In the genomic region with DNA sequence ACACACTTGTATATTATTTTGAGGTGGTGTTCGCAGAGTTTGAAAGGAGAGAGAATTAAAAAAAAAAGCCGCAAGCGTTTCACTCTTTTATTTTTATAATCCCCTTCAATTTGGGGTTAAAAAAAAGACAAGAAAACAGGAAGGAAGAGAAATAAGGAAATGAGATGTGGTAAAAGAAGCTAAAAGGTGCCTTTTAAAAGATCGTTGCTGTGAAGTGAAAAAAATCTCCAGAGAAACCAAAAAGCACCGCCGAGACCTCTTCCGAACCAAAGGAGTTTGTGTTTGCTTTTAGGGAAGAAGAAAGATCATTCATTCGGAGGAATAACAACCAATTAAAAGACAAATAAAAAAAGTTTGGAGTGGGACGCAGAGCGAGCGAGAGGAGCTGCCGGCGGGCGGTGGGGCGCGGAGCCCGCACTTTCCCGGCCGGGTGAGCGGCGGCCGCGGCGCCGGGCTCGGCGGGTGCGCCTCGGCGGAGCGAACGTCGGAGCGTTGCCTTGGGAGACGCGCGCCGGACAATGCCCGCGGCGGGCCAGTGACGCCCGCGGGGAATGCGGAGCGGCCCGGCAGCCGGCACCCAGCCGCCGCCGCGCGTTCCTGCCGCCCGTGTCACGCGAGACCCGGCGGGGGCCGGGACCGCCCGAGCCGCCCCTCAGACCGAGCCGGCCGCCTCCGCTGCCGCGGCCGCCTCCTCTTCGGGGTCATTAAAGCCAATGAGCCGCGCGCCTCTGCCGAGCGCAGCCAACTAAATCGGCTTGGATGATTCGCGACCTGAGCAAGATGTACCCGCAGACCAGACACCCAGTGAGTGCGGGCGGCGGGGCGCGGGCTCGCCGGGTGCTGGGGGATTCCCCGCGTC, we compare ENCODE assay signal across 8 cellular contexts. TPM values are rescaled to one million over a fixed set of nuclear protein-coding genes. Genes with fewer than 3 reads are reported as not detected.
DNase-seq lines count a peak whose midpoint lies in the region; ATAC-seq lines count a peak whose summit lies in the region.

No MANE protein-coding gene starts in this region.

- H3K23ac ChIP-seq in neuronal stem cell (ENCODE audit: low read depth, low read length, poor library complexity), result peak overlapping the region; percentile 47

- H2AK5ac ChIP-seq in neuronal stem cell (ENCODE audit: low read depth, low read length), result peak overlapping the region; percentile 91

- no peak overlapping the region for H2BK15ac ChIP-seq in neuronal stem cell (ENCODE audit: low read length)

- H2AFZ ChIP-seq in neuronal stem cell (ENCODE audit: low read length), result peak overlapping the region; percentile 49

- H3K79me1 ChIP-seq in neuronal stem cell (ENCODE audit: low read depth, low read length), result no peaks in the 10 kb centered on the region

- WGBS in neuronal stem cell (ENCODE audit: extremely low coverage in 2 of 2, insufficient read length in 2 of 2, insufficient replicate concordance in 1 of 2), 2 donors, result no CpG with 5 or more reads among the region's 89 CpGs

- H3K9ac ChIP-seq in neuronal stem cell (ENCODE audit: low read depth, low read length, poor library complexity), result peak overlapping the region; percentile 89

- H3K27me3 ChIP-seq in neuronal stem cell (ENCODE audit: control insufficient read depth in 3 of 3, insufficient read depth in 3 of 3, low read depth in 1 of 3, low read length in 3 of 3), result peaks cover 0 to 4% (median 0%) of the 10 kb centered on the region in 3 experiments

- peak overlapping the region; percentile 32 for H2BK12ac ChIP-seq in neuronal stem cell (ENCODE audit: low read length)

- H3K4me3 ChIP-seq in neuronal stem cell (ENCODE audit: low read length in 2 of 2), result peak overlapping the region; percentile 58 to 93

- no peak overlapping the region for H2BK120ac ChIP-seq in neuronal stem cell (ENCODE audit: low read depth, low read length)

- H3K4me2 ChIP-seq in neuronal stem cell (ENCODE audit: insufficient read depth, low read length, poor library complexity, severe bottlenecking), result peak overlapping the region; percentile 3

- intact Hi-C loops in head of caudate nucleus (cut with DNase I), result loop anchor here (5.0 to 10.0 kb wide), 3 partner anchors 85 to 363 kb away; no protein-coding TSS in a partner anchor

- ATAC-seq in GM18502 (IDR thresholded peaks at IDR 0.05; ENCODE audit: poor library complexity, unreplicated experiment), result no peak
- ATAC-seq in GM19023 (IDR thresholded peaks at IDR 0.05; ENCODE audit: unreplicated experiment), result no peak

- peak overlapping the region; percentile 87 for H3K4ac ChIP-seq in neuronal stem cell (ENCODE audit: low read length)

- peak overlapping the region; percentile 86 for H3K14ac ChIP-seq in neuronal stem cell (ENCODE audit: low read length)

- H3K9me3 ChIP-seq in neuronal stem cell (replicated peaks in 1 of 2; ENCODE audit: control insufficient read depth in 2 of 2, insufficient read depth in 1 of 2, low read depth in 1 of 2, low read length in 2 of 2), result peaks cover 0 to 12% of the 10 kb centered on the region in 2 donors

- H3K4me1 ChIP-seq in neuronal stem cell (ENCODE audit: control insufficient read depth in 2 of 2, insufficient read depth in 1 of 2, low read depth in 1 of 2, low read length in 2 of 2), result peaks cover 2 to 15% of the 10 kb centered on the region in 2 donors

- no peak overlapping the region for H4K91ac ChIP-seq in neuronal stem cell (ENCODE audit: low read depth, low read length, poor library complexity)

- peaks cover 2 to 36% of the 10 kb centered on the region in 2 donors for H3K36me3 ChIP-seq in neuronal stem cell (replicated peaks in 1 of 2; ENCODE audit: control insufficient read depth in 2 of 2, insufficient read depth in 2 of 2, low read length in 2 of 2)

- H2BK5ac ChIP-seq in neuronal stem cell (ENCODE audit: low read length), result peak overlapping the region; percentile 97

- peak overlapping the region; percentile 53 for H3K27ac ChIP-seq in neuronal stem cell (replicated peaks; ENCODE audit: low read length)

- peak; percentile 36 for DNase-seq in stimulated activated CD4-positive, alpha-beta T cell treated with anti-CD3 and anti-CD28 coated beads, Interleukin-12 subunit alpha, Interleukin-12 subunit beta, amount 100 ng/mL, for 4 hours
- no peak for DNase-seq in stimulated activated CD4-positive, alpha-beta T cell treated with anti-CD3 and anti-CD28 coated beads, Interleukin-2, amount 100 ng/mL, for 48 hours
- DNase-seq in NCI-H510A (lab: John Stamatoyannopoulos, UW), result peak; percentile 31
- DNase-seq in activated T-helper 9 cell treated with anti-CD3 and anti-CD28 coated beads, Interleukin-2, amount 50 U/mL, for 16 hours (ENCODE audit: low read depth), result peak; percentile 36
- DNase-seq in head of caudate nucleus, result peak in 36 of 42 donors; percentile 18 to 73 (median 48)
- DNase-seq in neuronal stem cell (ENCODE audit: low spot score), result peak; percentile 47

- peak overlapping the region; percentile 98 for H3K18ac ChIP-seq in neuronal stem cell (ENCODE audit: low read length)

- no peak overlapping the region for H4K8ac ChIP-seq in neuronal stem cell (ENCODE audit: low read depth, low read length)

RNA-seq across cellular contexts. Expression of gene TLE4, which starts 0.5 kb away (rescaled TPM):
- 257 TPM for polyA plus RNA-seq in neuronal stem cell (2013, experiment 1 of 2)
- 256 TPM for polyA plus RNA-seq in neuronal stem cell (2013, experiment 2 of 2)

Comparison
In these comparisons a context has a peak if more than half of its experiments do, and no peak if none do; other contexts are left out.
1. DNase-seq: peak in stimulated activated CD4-positive, alpha-beta T cell treated with anti-CD3 and anti-CD28 coated beads, Interleukin-12 subunit alpha, Interleukin-12 subunit beta, amount 100 ng/mL, for 4 hours (single experiment), NCI-H510A (single experiment), activated T-helper 9 cell treated with anti-CD3 and anti-CD28 coated beads, Interleukin-2, amount 50 U/mL, for 16 hours (single experiment), head of caudate nucleus (36 of 42) and neuronal stem cell (single experiment); none in stimulated activated CD4-positive, alpha-beta T cell treated with anti-CD3 and anti-CD28 coated beads, Interleukin-2, amount 100 ng/mL, for 48 hours (0 of 2).